20 cellular contexts compared by ENCODE assay signal in genomic region chr1:118254001-118254400, GRCh38.
"Had no signal": no experiment of that assay in that cellular context is flagged by ENCODE, and none has a peak within 500 bp of the region (broad histone marks: within the 10 kb centered on the region; RNA-seq: fewer than 3 reads in every experiment).

No MANE protein-coding gene starts in this region.

- H3K4me1 ChIP-seq: body of pancreas had no signal

- H3K4me3 ChIP-seq: body of pancreas, K562 had no signal

- H3K9me3 ChIP-seq: body of pancreas had no signal

- H3K27ac ChIP-seq: body of pancreas had no signal

- DNase-seq: activated CD4-positive, alpha-beta T cell treated with anti-CD3 and anti-CD28 coated beads for 48 hours; activated CD4-positive, alpha-beta T cell treated with anti-CD3 and anti-CD28 coated beads, Interleukin-2, amount 50 U/mL, for 48 hours; activated CD4-positive, CD25-positive, alpha-beta regulatory T cell treated with anti-CD3 and anti-CD28 coated beads, Interleukin-2, amount 50 U/mL, for 72 hours; activated CD8-positive, alpha-beta memory T cell treated with anti-CD3 and anti-CD28 coated beads, Interleukin-2, amount 10 ng/mL, durations not matched to agents 7 days and 5 days; activated effector memory CD4-positive, alpha-beta T cell treated with Interleukin-2 at 50 U/mL for 16 hours; activated naive CD4-positive, alpha-beta T cell; activated T-cell treated with anti-CD3 and anti-CD28 coated beads, Interleukin-2, amount 50 U/mL, for 24 hours; aorta; body of pancreas; central memory CD4-positive, alpha-beta T cell; Kasumi-1; NCI-H1694; NCI-H2029 treated with DMSO at 0.1 percent for 48 hours; NCI-H345; NCI-H510A; NCI-H748 treated with DMSO at 0.1 percent for 48 hours; PC-3; T-helper 17 cell; T-helper 9 cell had no signal

- H3K27me3 ChIP-seq: body of pancreas had no signal
